Comparison of ENCODE assay signal across 8 cellular contexts in genomic region chr9:85805789-85806102, GRCh38.
DNase-seq lines count a peak whose midpoint lies in the region; ATAC-seq and TF ChIP-seq lines count a peak whose summit lies in the region.
"Not testable (repeated sequence)": the region's sequence is repeated elsewhere in the genome, so short reads cannot be mapped to it uniquely, and the experiment has no call there.

No MANE protein-coding gene starts in this region.

- not testable (repeated sequence) for H3K9me3 ChIP-seq in endocrine pancreas (ENCODE audit: control insufficient read depth, low read length); liver (ENCODE audit: control insufficient read depth in 4 of 4, low read length in 3 of 4); gastrocnemius medialis; tibial nerve

- not testable (repeated sequence) for TF ChIP-seq POLR2A in GM18505 (IDR thresholded peaks at IDR 0.05; ENCODE audit: borderline replicate concordance, extremely low read depth, insufficient read depth, insufficient read length); gastrocnemius medialis (IDR thresholded peaks at IDR 0.05); tibial nerve (IDR thresholded peaks at IDR 0.05)

- not testable (repeated sequence) for H3K27me3 ChIP-seq in endocrine pancreas (ENCODE audit: control insufficient read depth, insufficient read depth, low read length); liver (ENCODE audit: control insufficient read depth in 4 of 4, insufficient read depth in 4 of 4, low read length in 3 of 4); gastrocnemius medialis; tibial nerve

- peak overlapping the region; percentile 89 for H3K9ac ChIP-seq in endocrine pancreas (ENCODE audit: control insufficient read depth, insufficient read depth, low read length)
- H3K9ac ChIP-seq in liver (ENCODE audit: low read depth in 1 of 2, low read length in 2 of 2): peak overlapping the region; percentile 54 to 61

- H3K4me1 ChIP-seq in endocrine pancreas (ENCODE audit: control insufficient read depth, insufficient read depth, low read length); liver (ENCODE audit: control insufficient read depth in 4 of 4, insufficient read depth in 4 of 4, low read length in 3 of 4): not testable (repeated sequence)
- H3K4me1 ChIP-seq in gastrocnemius medialis (peaks cover 19% of the 10 kb centered on the region in 2 donors), tibial nerve (peaks cover 0 to 21% (median 5%) of the 10 kb centered on the region in 4 donors)

- POLR2A ChIA-PET in RWPE1 (lab: Yijun Ruan, JAX; ENCODE audit: low non-redundant PET): not testable (repeated sequence)

- TF ChIP-seq EP300 in tibial nerve (IDR thresholded peaks at IDR 0.05): not testable (repeated sequence)

- ATAC-seq in GM18505 (IDR thresholded peaks at IDR 0.05; ENCODE audit: unreplicated experiment) (peak; percentile 26), HG03354 (IDR thresholded peaks at IDR 0.05; ENCODE audit: poor library complexity, severe bottlenecking, unreplicated experiment) (peak; percentile 19)
- ATAC-seq in gastrocnemius medialis: not testable (repeated sequence)

- not testable (repeated sequence) for H3K36me3 ChIP-seq in endocrine pancreas (ENCODE audit: control insufficient read depth, insufficient read depth, low read length); liver (ENCODE audit: control insufficient read depth in 4 of 4, insufficient read depth in 3 of 4, low read depth in 1 of 4, low read length in 3 of 4)
- H3K36me3 ChIP-seq in gastrocnemius medialis (peaks cover 0 to 18% of the 10 kb centered on the region in 2 donors), tibial nerve (peaks cover 0 to 14% (median 0%) of the 10 kb centered on the region in 3 donors)

- TF ChIP-seq RAD21 in liver (IDR thresholded peaks at IDR 0.05): not testable (repeated sequence)

- H3K4me3 ChIP-seq in endocrine pancreas (ENCODE audit: control insufficient read depth, insufficient read depth, low read length) (peak overlapping the region; percentile 83), liver (ENCODE audit: low read depth in 1 of 3, low read length in 3 of 3) (peak overlapping the region; percentile 55 to 81 (median 81)), gastrocnemius medialis (peak overlapping the region; percentile 78 to 95 (median 84)), tibial nerve (peak overlapping the region; percentile 62 to 94 (median 84))

- H3K27ac ChIP-seq in RWPE1 (peak overlapping the region; percentile 56; the same call in 1 of the 2 replicates), liver (ENCODE audit: low read depth in 1 of 2, low read length in 2 of 2) (peak overlapping the region; percentile 86 to 91), gastrocnemius medialis (peak overlapping the region; percentile 91 to 98 (median 96)), tibial nerve (peak overlapping the region; percentile 88 to 95 (median 92))

- under 1% methylated on average over 32 of the region's 32 CpGs for WGBS in liver
- 0 to 1% methylated on average over 21 to 22 of the region's 32 CpGs for WGBS in tibial nerve, 2 donors

- TF ChIP-seq CTCF in RWPE1 (conservative IDR thresholded peaks at IDR 0.05; ENCODE audit: low read depth); liver (IDR thresholded peaks at IDR 0.05; ENCODE audit: low read depth, low read length, missing input control); gastrocnemius medialis (IDR thresholded peaks at IDR 0.05 in 4 of 5, conservative IDR thresholded peaks at IDR 0.05 in 1 of 5): not testable (repeated sequence)
- peak in 1 of 5 experiments; percentile 9 for TF ChIP-seq CTCF in tibial nerve (IDR thresholded peaks at IDR 0.05)

- CTCF ChIA-PET in RWPE1 (lab: Yijun Ruan, JAX): not testable (repeated sequence)

- intact Hi-C loops in gastrocnemius medialis (cut with DNase I; ENCODE audit: low total_unique reads): loop anchor here (1.0 to 5.0 kb wide), 2 partner anchors 63 to 137 kb away; partner anchors contain the start of gene NAA35

- in situ Hi-C loops in gastrocnemius medialis (cut with MboI; ENCODE audit: low sequenced_read_pairs in 4 of 4): not testable (repeated sequence)

- DNase-seq in RWPE1 (ENCODE audit: low spot score) (peak; percentile 3), gastrocnemius medialis (peak in 1 of 2 donors; percentile 4), tibial nerve (ENCODE audit: low spot score in 2 of 2) (peak in 1 of 2 donors; percentile 23)
- peak; percentile 80 for DNase-seq in activated effector memory CD4-positive, alpha-beta T cell treated with anti-CD3 and anti-CD28 coated beads, Interleukin-2, amount 50 U/mL, for 16 hours
